Comparison of ENCODE assay signal across 10 cellular contexts in the genomic region with DNA sequence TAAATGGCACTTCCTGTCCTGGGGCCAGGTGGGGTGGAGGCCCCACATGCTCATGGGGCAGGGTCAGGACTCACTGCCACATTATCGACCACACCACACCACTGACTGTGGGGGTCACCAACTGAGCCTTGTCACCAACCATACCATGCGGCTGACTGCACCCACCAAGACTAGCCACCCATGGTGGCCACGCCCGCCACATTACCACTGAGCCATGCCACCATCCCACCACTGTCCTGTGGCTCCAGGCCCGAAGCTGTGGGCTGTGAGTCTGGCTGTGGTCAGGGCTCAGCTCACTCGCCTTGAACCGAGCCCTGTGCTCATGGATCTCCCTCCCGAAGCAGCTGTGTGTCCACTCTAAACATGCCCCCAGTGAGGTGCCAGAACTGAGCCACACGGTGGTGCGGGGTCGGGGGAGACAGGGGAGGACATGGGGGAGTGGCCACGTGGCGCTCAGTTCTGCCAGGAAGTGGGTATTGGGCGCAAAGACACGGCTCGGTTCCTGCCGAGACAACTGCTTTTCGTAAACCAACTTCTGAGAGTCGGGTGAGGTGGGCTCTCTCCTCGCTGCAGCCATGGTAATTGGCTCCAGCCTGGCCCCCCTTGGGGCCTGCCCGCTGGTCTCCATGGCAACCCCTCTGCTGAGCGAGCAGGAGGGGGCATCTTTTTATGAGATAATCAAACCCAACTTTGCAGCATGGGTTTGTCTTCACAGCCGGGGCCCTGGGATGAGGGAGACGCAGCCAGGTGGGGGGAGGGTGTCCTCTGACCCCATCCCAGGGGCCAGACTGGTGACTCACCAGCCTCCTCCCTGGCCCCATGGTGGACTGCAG. TPM values are rescaled to one million over a fixed set of nuclear protein-coding genes. Genes with fewer than 3 reads are reported as not detected.
DNase-seq lines count a peak whose midpoint lies in the region; ATAC-seq and TF ChIP-seq lines count a peak whose summit lies in the region.
"Had no signal": no experiment of that assay in that cellular context is flagged by ENCODE, and none has a peak within 500 bp of the region (broad histone marks: within the 10 kb centered on the region; RNA-seq: fewer than 3 reads in every experiment).

No MANE protein-coding gene starts in this region.

- TF ChIP-seq POLR2A in prostate gland (IDR thresholded peaks at IDR 0.05), result no peak

- intact Hi-C loops in A673 (cut with micrococcal nuclease; ENCODE audit: unreplicated experiment) (no loop called here), prostate gland (cut with DNase I) (no loop called here)

- H3K9ac ChIP-seq in Loucy (ENCODE audit: low read depth, low read length, poor library complexity, severe bottlenecking), result peak overlapping the region; percentile 70

- H3K79me2 ChIP-seq in Loucy (ENCODE audit: insufficient read depth, low read length), result peaks cover 65% of the 10 kb centered on the region; the same call in 1 of the 2 replicates
- no peaks in the 10 kb centered on the region for H3K79me2 ChIP-seq in hepatocyte

- H3K36me3 ChIP-seq in A673 (ENCODE audit: insufficient read depth, low read length, poor library complexity, severe bottlenecking) (no peaks in the 10 kb centered on the region), Loucy (ENCODE audit: insufficient read depth, low read length) (peaks cover 17% of the 10 kb centered on the region; the same call in 1 of the 2 replicates), hepatocyte (replicated peaks; ENCODE audit: insufficient read depth, low read depth) (no peaks in the 10 kb centered on the region), prostate gland (no peaks in the 10 kb centered on the region)
- H3K36me3 ChIP-seq: sigmoid colon had no signal

- POLR2A ChIA-PET in A673 (lab: Charles Lee; ENCODE audit: low non-redundant PET), result no interaction called here

- ATAC-seq in GM18519 (IDR thresholded peaks at IDR 0.05; ENCODE audit: low FRiP score, unreplicated experiment) (no peak), HG03439 (IDR thresholded peaks at IDR 0.05; ENCODE audit: unreplicated experiment) (no peak)

- CTCF ChIA-PET in A673 (lab: Charles Lee), result no interaction called here

- peaks cover 36% of the 10 kb centered on the region for H3K4me1 ChIP-seq in A673 (ENCODE audit: insufficient read depth, low read length, poor library complexity, severe bottlenecking)
- H3K4me1 ChIP-seq in Loucy (ENCODE audit: insufficient read depth, low read length, poor library complexity, severe bottlenecking), result peaks cover 46% of the 10 kb centered on the region
- peaks cover 22% of the 10 kb centered on the region for H3K4me1 ChIP-seq in hepatocyte (ENCODE audit: insufficient read depth)
- peaks cover 2% of the 10 kb centered on the region for H3K4me1 ChIP-seq in prostate gland (replicated peaks)

- BruUV-seq in A673 (replicated peaks; lab: Mats Ljungman, UMichigan), result no TSS peak

- H3K9me3 ChIP-seq in A673 (ENCODE audit: low read depth, low read length, poor library complexity, severe bottlenecking), result no peaks in the 10 kb centered on the region
- no peaks in the 10 kb centered on the region for H3K9me3 ChIP-seq in Loucy (ENCODE audit: insufficient read depth, low read depth, low read length)
- H3K9me3 ChIP-seq in hepatocyte (ENCODE audit: low read depth), result no peaks in the 10 kb centered on the region
- no peaks in the 10 kb centered on the region for H3K9me3 ChIP-seq in prostate gland
- H3K9me3 ChIP-seq: sigmoid colon had no signal

- no peaks in the 10 kb centered on the region for H3K9me2 ChIP-seq in Loucy (replicated peaks; ENCODE audit: low read depth, low read length)
- no peaks in the 10 kb centered on the region for H3K9me2 ChIP-seq in hepatocyte (replicated peaks; ENCODE audit: insufficient read depth)

- no peaks in the 10 kb centered on the region; the same call in 1 of the 2 replicates for H3F3A ChIP-seq in Loucy (ENCODE audit: low read depth)

- no peaks in the 10 kb centered on the region for H3K27me3 ChIP-seq in A673 (replicated peaks; ENCODE audit: insufficient read depth, low read depth, low read length, poor library complexity)
- no peaks in the 10 kb centered on the region for H3K27me3 ChIP-seq in Loucy (ENCODE audit: insufficient read depth, low read length, poor library complexity, severe bottlenecking)
- no peaks in the 10 kb centered on the region for H3K27me3 ChIP-seq in hepatocyte
- H3K27me3 ChIP-seq in prostate gland (replicated peaks; ENCODE audit: insufficient read depth), result no peaks in the 10 kb centered on the region
- H3K27me3 ChIP-seq: sigmoid colon had no signal

- H4K20me1 ChIP-seq in Loucy (ENCODE audit: insufficient read depth, low read length, poor library complexity, severe bottlenecking) (no peaks in the 10 kb centered on the region), hepatocyte (ENCODE audit: insufficient read depth, poor library complexity, severe bottlenecking) (no peaks in the 10 kb centered on the region)

- H2AFZ ChIP-seq in Loucy (ENCODE audit: low read length), result 0 out of 2 replicates have a peak overlapping the region, but pooled peaks have one; percentile 25
- no peak overlapping the region for H2AFZ ChIP-seq in hepatocyte

- no peak overlapping the region for H3K4me3 ChIP-seq in A673 (ENCODE audit: low read depth, low read length, poor library complexity, severe bottlenecking)
- H3K4me3 ChIP-seq in Loucy (ENCODE audit: low read length, poor library complexity, severe bottlenecking), result peak overlapping the region; percentile 69
- H3K4me3 ChIP-seq in hepatocyte, result no peak overlapping the region
- H3K4me3 ChIP-seq in prostate gland, result no peak overlapping the region
- H3K4me3 ChIP-seq: sigmoid colon had no signal

- DNase-seq in A673 (ENCODE audit: low spot score) (peak; percentile 64), hepatocyte (ENCODE audit: low spot score) (no peak), DMS153 (lab: John Stamatoyannopoulos, UW) (no peak), prostate gland (ENCODE audit: low spot score) (no peak)
- peak; percentile 69 for DNase-seq in activated CD8-positive, alpha-beta memory T cell treated with anti-CD3 and anti-CD28 coated beads, Interleukin-2, amount 50 U/mL, for 48 hours
- DNase-seq: AML-193, sigmoid colon had no signal

- TF ChIP-seq CTCF in A673 (conservative IDR thresholded peaks at IDR 0.05; ENCODE audit: low read depth, low read length) (no peak), Loucy (conservative IDR thresholded peaks at IDR 0.05; ENCODE audit: low read length) (no peak), hepatocyte (IDR thresholded peaks at IDR 0.05; ENCODE audit: poor library complexity) (no peak), prostate gland (IDR thresholded peaks at IDR 0.05) (no peak)

- WGBS in hepatocyte (ENCODE audit: low lambda C conversion rate, missing lambda C conversion rate), result 64% methylated on average over 20 of the region's 24 CpGs
- WGBS in prostate gland, result 80% methylated on average over 24 of the region's 24 CpGs

- H3K4me2 ChIP-seq in Loucy (ENCODE audit: low read depth, low read length, poor library complexity, severe bottlenecking) (peak overlapping the region; percentile 81), hepatocyte (no peak overlapping the region)

- H3K27ac ChIP-seq in A673 (ENCODE audit: low read depth, low read length, poor library complexity, severe bottlenecking) (peak overlapping the region; percentile 62), hepatocyte (peak overlapping the region; percentile 27), prostate gland (no peak overlapping the region)
- H3K27ac ChIP-seq: sigmoid colon had no signal

RNA-seq across cellular contexts. Expression of a gene that starts 23.2 kb away (rescaled TPM):
- total RNA-seq in A673 (2021) (9.6 and 9.9 TPM in 2 replicates), hepatocyte (7.9 and 12.8 TPM in 2 replicates), prostate gland (1 to 10 TPM; 4.4 to 6.0 TPM)
- 16.9 and 18.9 TPM in 2 replicates for polyA plus RNA-seq in hepatocyte

Comparison
In these comparisons a context has a peak if more than half of its experiments do, and no peak if none do; other contexts are left out.
1. DNase-seq: peak in A673 (single experiment) and activated CD8-positive, alpha-beta memory T cell treated with anti-CD3 and anti-CD28 coated beads, Interleukin-2, amount 50 U/mL, for 48 hours (single experiment); none in hepatocyte (single experiment), DMS153 (single experiment) and prostate gland (single experiment).
2. H3K27ac ChIP-seq: peak in A673 (single experiment) and hepatocyte (single experiment); none in prostate gland (0 of 2).